In the genomic region with DNA sequence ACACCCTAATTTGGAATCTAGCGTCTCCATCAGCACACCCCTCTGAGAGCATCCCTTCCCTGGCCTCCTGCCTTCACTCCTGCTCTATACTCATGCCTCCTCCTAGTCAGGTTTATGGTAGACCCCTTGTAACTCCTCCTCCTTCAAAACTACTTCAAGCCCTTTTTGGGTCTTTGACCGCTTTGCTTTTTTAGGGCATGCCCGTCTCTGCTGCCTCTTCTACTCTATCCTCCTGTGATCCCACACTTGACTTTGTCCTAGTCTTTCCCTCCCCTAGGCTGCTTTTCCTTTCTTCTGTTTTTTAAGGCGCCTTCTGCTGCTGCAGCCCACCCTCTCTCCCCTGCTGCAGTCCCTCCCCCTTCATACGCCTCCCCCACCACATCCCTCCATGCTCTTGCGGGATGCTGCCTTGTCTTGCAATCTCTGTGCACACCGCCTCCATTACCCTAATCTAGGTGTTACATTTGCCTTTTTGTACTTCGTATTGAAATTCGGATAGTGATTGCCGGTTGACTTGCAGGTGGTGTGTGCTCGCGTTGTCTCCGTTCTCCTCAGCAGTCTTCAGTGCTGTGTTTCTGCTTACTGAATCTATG, we compare ENCODE assay signal across 8 cellular contexts. TPM values are rescaled to one million over a fixed set of nuclear protein-coding genes. Genes with fewer than 3 reads are reported as not detected.
DNase-seq lines count a peak whose midpoint lies in the region; ATAC-seq, FAIRE-seq and TF ChIP-seq lines count a peak whose summit lies in the region.

No MANE protein-coding gene starts in this region.

- peaks cover under 1% of the 10 kb centered on the region for H3K27me3 Mint-ChIP-seq in activated CD4-positive, alpha-beta T cell treated with anti-CD3 and anti-CD28 coated beads, Interleukin-2, amount 10 ng/mL, durations not matched to agents 24 days and 14 days

- H3K36me3 ChIP-seq in kidney (ENCODE audit: control insufficient read depth in 1 of 2, insufficient read depth in 2 of 2, low read length in 2 of 2) (no peaks in the 10 kb centered on the region), thoracic aorta (no peaks in the 10 kb centered on the region)

- H3K4me1 Mint-ChIP-seq in activated CD4-positive, alpha-beta T cell treated with anti-CD3 and anti-CD28 coated beads, Interleukin-2, amount 10 ng/mL, durations not matched to agents 24 days and 14 days: peaks cover 36% of the 10 kb centered on the region

- no peaks in the 10 kb centered on the region for H3K9me3 ChIP-seq in kidney (ENCODE audit: control insufficient read depth in 1 of 2, low read length in 2 of 2)
- no peaks in the 10 kb centered on the region for H3K9me3 ChIP-seq in thoracic aorta

- peak overlapping the region; percentile 93 for H3K4me3 Mint-ChIP-seq in activated CD4-positive, alpha-beta T cell treated with anti-CD3 and anti-CD28 coated beads, Interleukin-2, amount 10 ng/mL, durations not matched to agents 24 days and 14 days

- H3K27ac ChIP-seq in kidney (ENCODE audit: low read depth in 2 of 2, low read length in 2 of 2): peak overlapping the region in 1 of 2 donors; percentile 88
- H3K27ac ChIP-seq in thoracic aorta: peak overlapping the region; percentile 87 to 94

- peaks cover 8% of the 10 kb centered on the region for H3K36me3 Mint-ChIP-seq in activated CD4-positive, alpha-beta T cell treated with anti-CD3 and anti-CD28 coated beads, Interleukin-2, amount 10 ng/mL, durations not matched to agents 24 days and 14 days (ENCODE audit: low read depth)
- peaks cover 11 to 15% of the 10 kb centered on the region in 2 donors for H3K36me3 Mint-ChIP-seq in activated naive CD4-positive, alpha-beta T cell treated with anti-CD3 and anti-CD28 coated beads, Interleukin-2, amount 50 U/mL, for 72 hours

- H3K4me3 ChIP-seq in kidney (ENCODE audit: low read length in 2 of 2): peak overlapping the region; percentile 85 to 93
- peak overlapping the region; percentile 95 for H3K4me3 ChIP-seq in thoracic aorta

- H3K27ac Mint-ChIP-seq in activated CD4-positive, alpha-beta T cell treated with anti-CD3 and anti-CD28 coated beads, Interleukin-2, amount 10 ng/mL, durations not matched to agents 24 days and 14 days: peak overlapping the region; percentile 90
- H3K27ac Mint-ChIP-seq in activated naive CD4-positive, alpha-beta T cell treated with anti-CD3 and anti-CD28 coated beads, Interleukin-2, amount 50 U/mL, for 72 hours: peak overlapping the region; percentile 84 to 99

- H3K9me3 Mint-ChIP-seq in activated CD4-positive, alpha-beta T cell treated with anti-CD3 and anti-CD28 coated beads, Interleukin-2, amount 10 ng/mL, durations not matched to agents 24 days and 14 days: no peaks in the 10 kb centered on the region
- no peaks in the 10 kb centered on the region for H3K9me3 Mint-ChIP-seq in activated naive CD4-positive, alpha-beta T cell treated with anti-CD3 and anti-CD28 coated beads, Interleukin-2, amount 50 U/mL, for 72 hours

- no peaks in the 10 kb centered on the region for H3K27me3 ChIP-seq in thoracic aorta (replicated peaks; ENCODE audit: insufficient read depth)

- DNase-seq in activated CD4-positive, alpha-beta T cell treated with anti-CD3 and anti-CD28 coated beads, Interleukin-2, amount 10 ng/mL, durations not matched to agents 24 days and 14 days: no peak
- DNase-seq in activated CD4-positive, alpha-beta T cell treated with anti-CD3 and anti-CD28 coated beads, Interleukin-2, amount 50 U/mL, for 48 hours: no peak
- no peak for DNase-seq in activated naive CD4-positive, alpha-beta T cell treated with anti-CD3 and anti-CD28 coated beads, Interleukin-2, amount 50 U/mL, for 72 hours (ENCODE audit: low spot score in 2 of 2)
- DNase-seq in kidney: no peak
- no peak for DNase-seq in thoracic aorta (ENCODE audit: low spot score)
- no peak for DNase-seq in stimulated activated CD8-positive, alpha-beta memory T cell treated with anti-CD3 and anti-CD28 coated beads, Interleukin-4, amount 100 ng/mL, for 48 hours
- no peak for DNase-seq in activated CD4-positive, CD25-positive, alpha-beta regulatory T cell treated with anti-CD3 and anti-CD28 coated beads, Interleukin-2, amount 50 U/mL, for 72 hours

- TF ChIP-seq CTCF in kidney (IDR thresholded peaks at IDR 0.05; ENCODE audit: borderline replicate concordance, extremely low read depth, insufficient read depth) (no peak), thoracic aorta (IDR thresholded peaks at IDR 0.05) (no peak)

- peaks cover 9 to 11% of the 10 kb centered on the region in 2 donors for H3K4me1 ChIP-seq in kidney (ENCODE audit: control insufficient read depth in 1 of 2, insufficient read depth in 1 of 2, low read depth in 1 of 2, low read length in 2 of 2)
- H3K4me1 ChIP-seq in thoracic aorta (ENCODE audit: control insufficient read depth in 1 of 2, low read depth in 2 of 2): peaks cover 14 to 34% of the 10 kb centered on the region in 2 donors

- intact Hi-C loops in activated CD4-positive, alpha-beta T cell treated with anti-CD3 and anti-CD28 coated beads, Interleukin-2, amount 10 ng/mL, durations not matched to agents 24 days and 14 days (cut with micrococcal nuclease): loop anchor here (5.0 to 10.0 kb wide), 2 partner anchors 159 to 224 kb away; partner anchors contain the start of genes C2CD4D and POGZ
- intact Hi-C loops in kidney (cut with DNase I): no loop called here

- FAIRE-seq in kidney (lab: Jason Lieb, UNC): no peak

- ATAC-seq in activated naive CD4-positive, alpha-beta T cell treated with anti-CD3 and anti-CD28 coated beads, Interleukin-2, amount 50 U/mL, for 72 hours: no peak
- ATAC-seq in thoracic aorta (ENCODE audit: insufficient number of reproducible peaks, low FRiP score, low read depth): no peak
- no peak for ATAC-seq in GM19395 (IDR thresholded peaks at IDR 0.05; ENCODE audit: unreplicated experiment)

- peak overlapping the region; percentile 63 to 73 for H3K9ac ChIP-seq in kidney (ENCODE audit: low read length in 2 of 2)

RNA-seq across cellular contexts. Expression of gene SNX27, which starts 1.5 kb away (rescaled TPM):
- 31.6 and 33.1 TPM in 2 replicates for total RNA-seq in activated CD4-positive, alpha-beta T cell treated with anti-CD3 and anti-CD28 coated beads, Interleukin-2, amount 10 ng/mL, durations not matched to agents 24 days and 14 days
- 10 to 100 TPM; 24.3 to 34.4 TPM for total RNA-seq in activated naive CD4-positive, alpha-beta T cell treated with anti-CD3 and anti-CD28 coated beads, Interleukin-2, amount 50 U/mL, for 72 hours
- 46.3 TPM for total RNA-seq in kidney
- 13.5 TPM for polyA plus RNA-seq in kidney (ENCODE audit: insufficient read depth, low read depth, low replicate concordance)
- total RNA-seq in thoracic aorta: 10 to 100 TPM; 25.6 to 46.7 TPM
